In the genomic region with DNA sequence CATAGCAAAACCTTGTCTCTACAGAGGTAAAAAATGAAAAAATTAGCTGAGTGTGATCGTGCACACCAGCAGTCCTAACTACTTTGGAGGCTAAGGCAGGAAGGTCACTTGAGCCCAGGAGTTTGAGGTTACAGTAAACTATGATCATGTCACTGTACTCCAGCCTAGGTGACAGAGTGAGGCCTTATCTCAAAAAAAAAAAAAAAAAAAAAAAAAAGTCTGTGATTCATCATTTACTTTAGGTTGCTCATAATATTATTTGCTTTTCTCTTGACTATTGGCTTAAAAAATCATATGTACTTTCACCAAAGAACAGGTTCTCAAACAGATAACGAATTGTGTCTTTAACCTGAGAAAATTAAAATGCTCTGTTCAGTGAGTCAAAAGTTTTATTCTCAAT, we compare ENCODE assay signal across 19 cellular contexts.
DNase-seq lines count a peak whose midpoint lies in the region; ATAC-seq and TF ChIP-seq lines count a peak whose summit lies in the region.
"Had no signal": no experiment of that assay in that cellular context is flagged by ENCODE, and none has a peak within 500 bp of the region (broad histone marks: within the 10 kb centered on the region; RNA-seq: fewer than 3 reads in every experiment).

No MANE protein-coding gene starts in this region.

- ATAC-seq in HG03159 (IDR thresholded peaks at IDR 0.05; ENCODE audit: unreplicated experiment) (no peak), HG02588 (IDR thresholded peaks at IDR 0.05; ENCODE audit: unreplicated experiment) (no peak)

- H3K4me1 ChIP-seq in PC-9 (replicated peaks; ENCODE audit: insufficient read depth) (peaks cover 14% of the 10 kb centered on the region; the same call in 1 of the 2 replicates), hepatocyte (ENCODE audit: insufficient read depth) (peaks cover 11% of the 10 kb centered on the region)
- no peaks in the 10 kb centered on the region for H3K4me1 ChIP-seq in CD4-positive, alpha-beta memory T cell (ENCODE audit: insufficient read depth, low read length)
- H3K4me1 ChIP-seq: BLaER1 treated with 17β-estradiol and CSF1 and Interleukin-3, amounts not matched to agents 10 nM and 100 nM had no signal

- no peaks in the 10 kb centered on the region for H4K20me1 ChIP-seq in PC-9 (ENCODE audit: insufficient read depth)
- H4K20me1 ChIP-seq in hepatocyte (ENCODE audit: insufficient read depth, poor library complexity, severe bottlenecking): no peaks in the 10 kb centered on the region
- H4K20me1 ChIP-seq: BLaER1 treated with 17β-estradiol and CSF1 and Interleukin-3, amounts not matched to agents 10 nM and 100 nM had no signal

- H3K4me3 ChIP-seq in PC-9: no peak overlapping the region
- no peak overlapping the region for H3K4me3 ChIP-seq in hepatocyte
- H3K4me3 ChIP-seq in CD4-positive, alpha-beta memory T cell (ENCODE audit: low read length in 2 of 2): no peak overlapping the region
- H3K4me3 ChIP-seq: BLaER1 treated with 17β-estradiol and CSF1 and Interleukin-3, amounts not matched to agents 10 nM and 100 nM had no signal

- H3K4me2 ChIP-seq in PC-9 (0 out of 2 replicates have a peak overlapping the region, but pooled peaks have one; percentile 3), hepatocyte (no peak overlapping the region)
- H3K4me2 ChIP-seq: BLaER1 treated with 17β-estradiol and CSF1 and Interleukin-3, amounts not matched to agents 10 nM and 100 nM had no signal

- H3F3A ChIP-seq in PC-9 (ENCODE audit: insufficient read depth, low read depth): peaks cover 3% of the 10 kb centered on the region; the same call in 1 of the 2 replicates

- H3K4me3 Mint-ChIP-seq in nephron progenitor cell: no peak overlapping the region
- no peak overlapping the region for H3K4me3 Mint-ChIP-seq in CD4-positive, alpha-beta memory T cell
- H3K4me3 Mint-ChIP-seq: CD4-positive, CD25-positive, alpha-beta regulatory T cell; HFFc6; IgD-negative memory B cell had no signal

- H3K27me3 Mint-ChIP-seq in nephron progenitor cell (ENCODE audit: low read depth, poor library complexity): no peaks in the 10 kb centered on the region
- H3K27me3 Mint-ChIP-seq in CD4-positive, alpha-beta memory T cell: peaks cover 5 to 7% of the 10 kb centered on the region in 2 donors

- intact Hi-C loops in PC-9 (cut with micrococcal nuclease; ENCODE audit: unreplicated experiment): no loop called here
- intact Hi-C loops in CD4-positive, alpha-beta memory T cell (cut with micrococcal nuclease): no loop called here

- CTCF ChIA-PET in PC-9 (lab: Charles Lee): no interaction called here
- CTCF ChIA-PET in CD4-positive, alpha-beta memory T cell (lab: Charles Lee; ENCODE audit: partially characterized antibody): no interaction called here

- POLR2A ChIA-PET in PC-9 (lab: Charles Lee; ENCODE audit: unreplicated experiment): no interaction called here
- POLR2A ChIA-PET in CD4-positive, alpha-beta memory T cell (lab: Charles Lee; ENCODE audit: partially characterized antibody): no interaction called here

- TF ChIP-seq CTCF in PC-9 (conservative IDR thresholded peaks at IDR 0.05) (no peak), hepatocyte (IDR thresholded peaks at IDR 0.05; ENCODE audit: poor library complexity) (no peak), nephron progenitor cell (IDR thresholded peaks at IDR 0.05) (no peak)

- H3K27ac Mint-ChIP-seq in nephron progenitor cell: peak overlapping the region; percentile 55
- no peak overlapping the region for H3K27ac Mint-ChIP-seq in CD4-positive, alpha-beta memory T cell
- H3K27ac Mint-ChIP-seq: CD4-positive, CD25-positive, alpha-beta regulatory T cell; HFFc6 had no signal

- H3K36me3 ChIP-seq in PC-9 (ENCODE audit: low read depth) (no peaks in the 10 kb centered on the region), hepatocyte (replicated peaks; ENCODE audit: insufficient read depth, low read depth) (no peaks in the 10 kb centered on the region)
- H3K36me3 ChIP-seq in CD4-positive, alpha-beta memory T cell (ENCODE audit: insufficient read depth, low read length): no peaks in the 10 kb centered on the region
- H3K36me3 ChIP-seq: BLaER1 treated with 17β-estradiol and CSF1 and Interleukin-3, amounts not matched to agents 10 nM and 100 nM had no signal

- H3K27me3 ChIP-seq in PC-9 (ENCODE audit: insufficient read depth, low read depth): no peaks in the 10 kb centered on the region
- no peaks in the 10 kb centered on the region for H3K27me3 ChIP-seq in hepatocyte
- no peaks in the 10 kb centered on the region for H3K27me3 ChIP-seq in CD4-positive, alpha-beta memory T cell (ENCODE audit: insufficient read depth, low read length)
- H3K27me3 ChIP-seq: BLaER1 treated with 17β-estradiol and CSF1 and Interleukin-3, amounts not matched to agents 10 nM and 100 nM had no signal

- H3K27ac ChIP-seq in PC-9 (no peak overlapping the region), hepatocyte (peak overlapping the region; percentile 34)
- no peak overlapping the region for H3K27ac ChIP-seq in CD4-positive, alpha-beta memory T cell (ENCODE audit: low read depth, low read length)
- H3K27ac ChIP-seq: BLaER1 treated with 17β-estradiol and CSF1 and Interleukin-3, amounts not matched to agents 10 nM and 100 nM had no signal

- no TSS peak for BruUV-seq in PC-9 (replicated peaks; lab: Mats Ljungman, UMichigan)

- H3K9me3 ChIP-seq in PC-9 (ENCODE audit: insufficient read depth, low read depth): no peaks in the 10 kb centered on the region
- H3K9me3 ChIP-seq in hepatocyte (ENCODE audit: low read depth): no peaks in the 10 kb centered on the region
- no peaks in the 10 kb centered on the region for H3K9me3 ChIP-seq in CD4-positive, alpha-beta memory T cell (ENCODE audit: control insufficient read depth in 1 of 2, low read length in 2 of 2)
- H3K9me3 ChIP-seq: BLaER1 treated with 17β-estradiol and CSF1 and Interleukin-3, amounts not matched to agents 10 nM and 100 nM had no signal

- no peaks in the 10 kb centered on the region for H3K9me3 Mint-ChIP-seq in nephron progenitor cell
- no peaks in the 10 kb centered on the region for H3K9me3 Mint-ChIP-seq in CD4-positive, alpha-beta memory T cell
- H3K9me3 Mint-ChIP-seq: HFFc6, IgD-negative memory B cell had no signal

- H3K9me2 ChIP-seq in PC-9 (ENCODE audit: insufficient read depth) (peaks cover 4% of the 10 kb centered on the region), hepatocyte (replicated peaks; ENCODE audit: insufficient read depth) (no peaks in the 10 kb centered on the region)

- H3K79me2 ChIP-seq in PC-9 (ENCODE audit: low read depth) (no peaks in the 10 kb centered on the region), hepatocyte (no peaks in the 10 kb centered on the region)

- 70% methylated on average over 2 of the region's 2 CpGs for WGBS in hepatocyte (ENCODE audit: low lambda C conversion rate, missing lambda C conversion rate)

- H2AFZ ChIP-seq in PC-9: no peak overlapping the region
- H2AFZ ChIP-seq in hepatocyte: no peak overlapping the region

- DNase-seq in DMS53 treated with DMSO at 0.1 percent for 48 hours (lab: John Stamatoyannopoulos, UW; ENCODE audit: unreplicated experiment) (peak; percentile 62), PC-9 (peak in 1 of 2 experiments; percentile 45), hepatocyte (ENCODE audit: low spot score) (no peak), nephron progenitor cell (no peak), erythroblast (lab: John Stamatoyannopoulos, UW) (no peak)
- no peak for DNase-seq in CD4-positive, alpha-beta memory T cell
- DNase-seq: ACHN; Calu3; CD4-positive, CD25-positive, alpha-beta regulatory T cell; DMS 273 treated with DMSO at 0.1 percent for 48 hours; DMS79 treated with DMSO at 0.1 percent for 48 hours; EL; GDM1; HCEC 1CT; HFFc6 had no signal

- no peak for TF ChIP-seq POLR2A in erythroblast (IDR thresholded peaks at IDR 0.05; ENCODE audit: low read length)

- no peaks in the 10 kb centered on the region for H3K36me3 Mint-ChIP-seq in nephron progenitor cell (ENCODE audit: low read depth)
- no peaks in the 10 kb centered on the region for H3K36me3 Mint-ChIP-seq in CD4-positive, alpha-beta memory T cell
- H3K36me3 Mint-ChIP-seq: CD4-positive, CD25-positive, alpha-beta regulatory T cell; IgD-negative memory B cell had no signal

- peaks cover 50% of the 10 kb centered on the region for H3K4me1 Mint-ChIP-seq in nephron progenitor cell
- H3K4me1 Mint-ChIP-seq in CD4-positive, alpha-beta memory T cell: no peaks in the 10 kb centered on the region
- H3K4me1 Mint-ChIP-seq: CD4-positive, CD25-positive, alpha-beta regulatory T cell; IgD-negative memory B cell had no signal
